In the genomic region with DNA sequence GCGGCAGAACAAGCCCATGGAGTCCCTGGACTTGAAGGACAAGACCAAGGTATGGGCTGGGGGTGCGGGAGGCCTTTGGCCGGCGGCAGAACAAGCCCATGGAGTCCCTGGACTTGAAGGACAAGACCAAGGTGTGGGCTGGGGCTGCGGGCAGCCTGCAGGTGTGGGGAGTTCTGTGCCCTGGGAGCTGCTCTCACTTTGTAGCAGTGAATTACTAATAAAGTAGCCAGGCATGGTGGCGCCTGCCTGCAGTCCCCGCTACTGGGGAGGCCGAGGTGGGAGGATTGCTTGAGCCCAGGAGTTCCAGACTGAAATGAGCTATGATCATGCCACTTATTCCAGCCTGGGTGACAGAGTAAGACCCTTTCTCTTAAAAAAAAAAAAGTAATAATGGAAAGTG, we compare ENCODE assay signal across 10 cellular contexts. TPM values are rescaled to one million over a fixed set of nuclear protein-coding genes. Genes with fewer than 3 reads are reported as not detected.
"Had no signal": no experiment of that assay in that cellular context is flagged by ENCODE, and none has a peak within 500 bp of the region (broad histone marks: within the 10 kb centered on the region; RNA-seq: fewer than 3 reads in every experiment).

No MANE protein-coding gene starts in this region.

RNA-seq across cellular contexts. Expression of gene UPK3A, which starts 43.5 kb away (rescaled TPM):
- total RNA-seq: activated CD4-positive, alpha-beta T cell treated with anti-CD3 and anti-CD28 coated beads for 36 hours; activated CD4-positive, alpha-beta T cell treated with anti-CD3 and anti-CD28 coated beads, Interleukin-2, amount 10 ng/mL, durations not matched to agents 7 days and 5 days; activated CD8-positive, alpha-beta T cell treated with anti-CD3 and anti-CD28 coated beads, Interleukin-2, amount 10 ng/mL, durations not matched to agents 7 days and 5 days; activated naive CD8-positive, alpha-beta T cell treated with anti-CD3 and anti-CD28 coated beads, Interleukin-2, amount 10 ng/mL, durations not matched to agents 7 days and 5 days; adrenal gland; astrocyte; body of pancreas; breast epithelium; SJCRH30; T-helper 1 cell treated with Interleukin-12 subunit alpha and Interleukin-12 subunit beta and Interleukin-4 antibody, amounts not matched to agents 30 ng/mL and 1 ng/mL, for 36 hours had no signal
